Comparison of ENCODE assay signal across 9 cellular contexts in the genomic region with DNA sequence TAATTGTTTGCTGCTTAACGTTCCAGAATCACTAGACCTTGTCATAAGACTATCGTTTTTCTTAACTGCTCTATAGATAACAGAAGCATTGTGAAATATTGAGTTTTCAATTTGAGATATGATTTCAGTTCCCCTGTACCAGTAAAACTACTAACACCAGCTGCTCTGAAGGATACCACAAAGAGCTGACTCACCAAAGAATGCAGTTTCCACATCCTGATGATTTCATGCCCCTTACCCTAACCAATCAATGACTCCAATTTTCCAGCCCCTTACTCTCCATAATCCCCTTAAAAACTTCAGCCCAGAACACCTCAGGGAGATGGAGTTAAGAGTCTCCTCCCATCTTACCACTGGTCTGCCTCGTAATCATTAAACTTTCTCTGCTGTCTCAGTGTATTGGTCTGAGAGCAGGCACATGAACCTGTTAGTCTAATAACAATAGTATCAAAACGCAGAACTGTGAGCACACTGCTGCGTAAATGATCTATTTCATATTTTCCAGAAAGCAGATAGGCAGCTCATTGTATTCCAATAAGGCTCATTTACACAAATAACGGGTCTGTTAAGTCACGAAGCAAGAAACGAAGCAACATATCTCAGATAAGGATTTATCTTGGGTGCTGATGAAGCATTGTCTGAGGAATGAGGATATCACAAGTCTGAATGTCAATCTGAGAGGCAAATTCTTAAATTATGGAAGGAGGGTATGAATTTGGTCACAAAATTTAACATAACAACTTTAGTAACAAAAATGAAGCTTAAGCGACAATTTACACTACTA. TPM values are rescaled to one million over a fixed set of nuclear protein-coding genes. Genes with fewer than 3 reads are reported as not detected.
DNase-seq lines count a peak whose midpoint lies in the region; ATAC-seq and TF ChIP-seq lines count a peak whose summit lies in the region.
"Had no signal": no experiment of that assay in that cellular context is flagged by ENCODE, and none has a peak within 500 bp of the region (broad histone marks: within the 10 kb centered on the region; RNA-seq: fewer than 3 reads in every experiment).

No MANE protein-coding gene starts in this region.

- H3K4me1 Mint-ChIP-seq in endodermal cell, result peaks cover 12% of the 10 kb centered on the region
- peaks cover 20% of the 10 kb centered on the region for H3K4me1 Mint-ChIP-seq in type B pancreatic cell (ENCODE audit: unreplicated experiment)

- H3K4me3 Mint-ChIP-seq in endodermal cell, result no peak overlapping the region
- peak overlapping the region; percentile 6 for H3K4me3 Mint-ChIP-seq in type B pancreatic cell

- H3K9me3 Mint-ChIP-seq in endodermal cell (peaks cover 31% of the 10 kb centered on the region), type B pancreatic cell (peaks cover 11% of the 10 kb centered on the region)

- H3K36me3 ChIP-seq in endodermal cell (ENCODE audit: control insufficient read depth, insufficient read depth, low read length), result no peaks in the 10 kb centered on the region
- H3K36me3 ChIP-seq: SJSA1 had no signal

- peak overlapping the region; percentile 55 for H3K27ac Mint-ChIP-seq in endodermal cell
- no peak overlapping the region for H3K27ac Mint-ChIP-seq in type B pancreatic cell

- H3K9ac ChIP-seq in endodermal cell (ENCODE audit: extremely low read depth, low read length, poor library complexity, severe bottlenecking), result no peak overlapping the region

- DNase-seq in NOMO-1 treated with dmso at 0.1 percent for 144 hours (lab: John Stamatoyannopoulos, UW; ENCODE audit: unreplicated experiment) (peak; percentile 66), endodermal cell (peak; percentile 48), type B pancreatic cell (ENCODE audit: extremely low spot score, unreplicated experiment) (no peak), hippocampal formation (lab: John Stamatoyannopoulos, UW) (no peak), amygdala (lab: John Stamatoyannopoulos, UW) (no peak), ureter (ENCODE audit: low spot score) (no peak)

- H3K36me3 Mint-ChIP-seq in endodermal cell (ENCODE audit: low read depth) (peaks cover 6% of the 10 kb centered on the region), type B pancreatic cell (no peaks in the 10 kb centered on the region)

- peaks cover 8% of the 10 kb centered on the region for H3K4me1 ChIP-seq in endodermal cell (ENCODE audit: control insufficient read depth, insufficient read depth, low read length)
- H3K4me1 ChIP-seq: SJSA1 had no signal

- 40 to 70% methylated on average over 7 of the region's 9 CpGs for WGBS in endodermal cell (ENCODE audit: insufficient coverage in 1 of 2, insufficient read length in 1 of 2), 2 experiments

- no peaks in the 10 kb centered on the region for H3K27me3 ChIP-seq in endodermal cell (ENCODE audit: control insufficient read depth, insufficient read depth, low read length, poor library complexity, severe bottlenecking)
- H3K27me3 ChIP-seq: SJSA1 had no signal

- ATAC-seq in GM18868 (IDR thresholded peaks at IDR 0.05; ENCODE audit: unreplicated experiment), result peak; percentile 89
- peak; percentile 78 for ATAC-seq in HG02840 (IDR thresholded peaks at IDR 0.05; ENCODE audit: low FRiP score, unreplicated experiment)

- no peak overlapping the region for H3K27ac ChIP-seq in endodermal cell (ENCODE audit: low read depth, low read length)
- H3K27ac ChIP-seq: SJSA1 had no signal

- H3K9me3 ChIP-seq in endodermal cell (ENCODE audit: control insufficient read depth, low read length), result peaks cover 28% of the 10 kb centered on the region
- H3K9me3 ChIP-seq: SJSA1 had no signal

- H3K27me3 Mint-ChIP-seq in endodermal cell (ENCODE audit: insufficient read depth), result no peaks in the 10 kb centered on the region
- H3K27me3 Mint-ChIP-seq in type B pancreatic cell, result peaks cover 19% of the 10 kb centered on the region

- peak overlapping the region; percentile 32 for H3K4me3 ChIP-seq in endodermal cell (ENCODE audit: low read length)
- H3K4me3 ChIP-seq: SJSA1 had no signal

- TF ChIP-seq CTCF in endodermal cell (conservative IDR thresholded peaks at IDR 0.05) (no peak), type B pancreatic cell (conservative IDR thresholded peaks at IDR 0.05) (no peak)

RNA-seq across cellular contexts. Expression of a gene that starts 14.1 kb away (rescaled TPM):
- under 1 TPM in 1 of 2 donors, not detected in 1; 0.31 TPM for total RNA-seq in endodermal cell
- polyA plus RNA-seq in endodermal cell (2013, experiment 1 of 2), result 1.6 TPM
- 1.6 TPM for polyA plus RNA-seq in endodermal cell (2013, experiment 2 of 2)
- total RNA-seq in type B pancreatic cell (ENCODE audit: low replicate concordance), result 3.5 and 3.7 TPM in 2 replicates
- 1.3 TPM for total RNA-seq in ureter

Comparison
In these comparisons a context has a peak if more than half of its experiments do, and no peak if none do; other contexts are left out.
1. DNase-seq: peak in NOMO-1 treated with dmso at 0.1 percent for 144 hours (single experiment) and endodermal cell (single experiment); none in type B pancreatic cell (single experiment), hippocampal formation (0 of 2), amygdala (0 of 56) and ureter (single experiment).